8 cellular contexts compared by ENCODE assay signal in genomic region chr19:1067341-1068103, GRCh38. TPM values are rescaled to one million over a fixed set of nuclear protein-coding genes. Genes with fewer than 3 reads are reported as not detected.
DNase-seq lines count a peak whose midpoint lies in the region; ATAC-seq and TF ChIP-seq lines count a peak whose summit lies in the region.

No MANE protein-coding gene starts in this region.

- peaks cover 0 to 7% (median 2%) of the 10 kb centered on the region in 4 donors for H3K27me3 ChIP-seq in liver (ENCODE audit: control insufficient read depth in 4 of 4, insufficient read depth in 4 of 4, low read length in 3 of 4)

- in situ Hi-C loops in GM13976 (cut with MboI; ENCODE audit: low sequenced_read_pairs, unreplicated experiment), result no loop called here

- WGBS in liver, result 8% methylated on average over 40 of the region's 40 CpGs

- H3K36me3 ChIP-seq in liver (ENCODE audit: control insufficient read depth in 4 of 4, insufficient read depth in 3 of 4, low read depth in 1 of 4, low read length in 3 of 4), result peaks cover 0 to 1% (median 0%) of the 10 kb centered on the region in 4 donors

- H3K27ac ChIP-seq in liver (ENCODE audit: low read depth in 1 of 2, low read length in 2 of 2), result peak overlapping the region; percentile 76 to 79

- no peak for TF ChIP-seq CTCF in GM13976 (IDR thresholded peaks at IDR 0.05; ENCODE audit: borderline replicate concordance, control extremely low read depth, extremely low read depth, insufficient read depth, missing control alignments)
- no peak for TF ChIP-seq CTCF in liver (IDR thresholded peaks at IDR 0.05; ENCODE audit: low read depth, low read length, missing input control)
- no peak for TF ChIP-seq CTCF in GM10248 (IDR thresholded peaks at IDR 0.05; ENCODE audit: control extremely low read depth, extremely low read depth, low read depth, missing control alignments)
- no peak for TF ChIP-seq CTCF in glutamatergic neuron (IDR thresholded peaks at IDR 0.05; ENCODE audit: partially characterized antibody, unreplicated experiment)

- CTCF ChIA-PET in GM10248 (lab: Yijun Ruan, JAX), result interaction anchor here (0.8 to 3.0 kb wide), 15 partner anchors 9 to 204 kb away, joined by 3 to 15 read pairs (median 4); partner anchors contain the start of genes ABCA7 and RNU6-2

- peak; percentile 19 for ATAC-seq in HG03571 (IDR thresholded peaks at IDR 0.05; ENCODE audit: unreplicated experiment)

- no peak overlapping the region for H3K27ac Mint-ChIP-seq in glutamatergic neuron (ENCODE audit: unreplicated experiment)

- no peak overlapping the region for H3K4me3 Mint-ChIP-seq in glutamatergic neuron (ENCODE audit: unreplicated experiment)

- DNase-seq in GM13976 (ENCODE audit: low spot score) (peak; percentile 47), NCI-H1092 (lab: John Stamatoyannopoulos, UW) (no peak), GM10248 (ENCODE audit: extremely low spot score) (no peak), glutamatergic neuron (no peak), NCI-H2081 treated with DMSO at 0.1 percent for 48 hours (lab: John Stamatoyannopoulos, UW) (no peak)
- DNase-seq in activated gamma-delta T cell treated with anti-CD3 and anti-CD28 coated beads, Interleukin-2, amount 50 U/mL, for 16 hours (ENCODE audit: low read depth), result peak; percentile 65

- H3K4me1 ChIP-seq in liver (ENCODE audit: control insufficient read depth in 4 of 4, insufficient read depth in 4 of 4, low read length in 3 of 4), result peaks cover 2 to 32% (median 14%) of the 10 kb centered on the region in 4 donors

- H3K9me3 ChIP-seq in liver (ENCODE audit: control insufficient read depth in 4 of 4, low read length in 3 of 4), result no peaks in the 10 kb centered on the region

- POLR2A ChIA-PET in GM10248 (lab: Yijun Ruan, JAX), result interaction anchor here (0.6 to 1.0 kb wide), 6 partner anchors 8 to 202 kb away, joined by 3 to 5 read pairs (median 4); partner anchors contain the start of genes ABCA7 and CIRBP

- H3K4me3 ChIP-seq in liver (ENCODE audit: low read depth in 1 of 3, low read length in 3 of 3), result peak overlapping the region; percentile 2 to 56 (median 54)

- peaks cover 5% of the 10 kb centered on the region for H3K9me3 Mint-ChIP-seq in glutamatergic neuron (ENCODE audit: unreplicated experiment)

- peak overlapping the region in 1 of 2 donors; percentile 14 for H3K9ac ChIP-seq in liver (ENCODE audit: low read depth in 1 of 2, low read length in 2 of 2)

- TF ChIP-seq RAD21 in liver (IDR thresholded peaks at IDR 0.05), result no peak

- H3K36me3 Mint-ChIP-seq in glutamatergic neuron (ENCODE audit: unreplicated experiment), result peaks cover 4% of the 10 kb centered on the region

- H3K4me1 Mint-ChIP-seq in glutamatergic neuron (ENCODE audit: low read depth, unreplicated experiment), result peaks cover 3% of the 10 kb centered on the region

- peaks cover 9% of the 10 kb centered on the region for H3K27me3 Mint-ChIP-seq in glutamatergic neuron (ENCODE audit: unreplicated experiment)

TF ChIP-seq in liver, 16 proteins besides CTCF, POLR2A, EP300 and RAD21:
- TF ChIP-seq TAF1 (conservative IDR thresholded peaks at IDR 0.05), result no peak

RNA-seq across cellular contexts. Expression of gene ARHGAP45, which starts 0.6 kb away (rescaled TPM):
- total RNA-seq in liver, result 10 to 100 TPM; 13.6 to 27.5 TPM
- 1 to 10 TPM; 3.3 to 5.8 TPM for polyA plus RNA-seq in liver
- total RNA-seq in glutamatergic neuron (ENCODE audit: unreplicated experiment), result 1.7 TPM

RNA-seq across cellular contexts. Expression of gene ABCA7, which starts 27.6 kb away (rescaled TPM):
- total RNA-seq in liver (10 to 100 TPM in 1 of 2 donors, 1 to 10 TPM in 1; 5.3 to 60.9 TPM), glutamatergic neuron (ENCODE audit: unreplicated experiment) (110 TPM)
- 1 to 10 TPM; 3.0 to 4.4 TPM for polyA plus RNA-seq in liver

RNA-seq across cellular contexts. Expression of gene POLR2E, which starts 27.7 kb away (rescaled TPM):
- total RNA-seq in liver, result 100 to 1,000 TPM in 1 of 2 donors, 10 to 100 TPM in 1; 51.8 to 168 TPM
- 100 to 1,000 TPM; 175 to 211 TPM for polyA plus RNA-seq in liver
- 140 TPM for total RNA-seq in glutamatergic neuron (ENCODE audit: unreplicated experiment)

RNA-seq across cellular contexts. Expression of gene GPX4, which starts 36.3 kb away (rescaled TPM):
- total RNA-seq in liver (100 to 1,000 TPM; 122 to 149 TPM), glutamatergic neuron (ENCODE audit: unreplicated experiment) (210 TPM)
- polyA plus RNA-seq in liver, result 100 to 1,000 TPM; 447 to 558 TPM

RNA-seq across cellular contexts. Expression of gene CNN2, which starts 41.1 kb away (rescaled TPM):
- total RNA-seq in liver (10 to 100 TPM; 31.0 to 38.4 TPM), glutamatergic neuron (ENCODE audit: unreplicated experiment) (117 TPM)
- 10 to 100 TPM; 10.1 to 22.6 TPM for polyA plus RNA-seq in liver

Comparison
In these comparisons a context has a peak if more than half of its experiments do, and no peak if none do; other contexts are left out.
1. DNase-seq: peak in GM13976 (single experiment) and activated gamma-delta T cell treated with anti-CD3 and anti-CD28 coated beads, Interleukin-2, amount 50 U/mL, for 16 hours (single experiment); none in NCI-H1092 (single experiment), GM10248 (single experiment), glutamatergic neuron (single experiment) and NCI-H2081 treated with DMSO at 0.1 percent for 48 hours (single experiment).